In genomic region chr17:82217530-82218204, GRCh38 we compare ENCODE assay signal across 8 cellular contexts. TPM values are rescaled to one million over a fixed set of nuclear protein-coding genes. Genes with fewer than 3 reads are reported as not detected.
A peak's percentile ranks its signal among the peaks of the same experiment; 100 is the strongest.
DNase-seq lines count a peak whose midpoint lies in the region; ATAC-seq and TF ChIP-seq lines count a peak whose summit lies in the region.

No MANE protein-coding gene starts in this region.

- H3K9me3 ChIP-seq in body of pancreas: no peaks in the 10 kb centered on the region
- no peaks in the 10 kb centered on the region for H3K9me3 ChIP-seq in right lobe of liver

- no peak overlapping the region for H3K4me3 Mint-ChIP-seq in GM23338

- no peak overlapping the region for H3K4me2 ChIP-seq in GM23338

- H3K4me1 ChIP-seq in body of pancreas (peaks cover 27% of the 10 kb centered on the region), right lobe of liver (peaks cover 2 to 17% (median 5%) of the 10 kb centered on the region in 4 donors), GM23338 (ENCODE audit: insufficient read depth) (no peaks in the 10 kb centered on the region)

- H3K4me3 ChIP-seq in body of pancreas (no peak overlapping the region), right lobe of liver (no peak overlapping the region), GM23338 (no peak overlapping the region)

- H3F3A ChIP-seq in GM23338 (replicated peaks; ENCODE audit: low read depth): no peaks in the 10 kb centered on the region

- H2AFZ ChIP-seq in GM23338: no peak overlapping the region

- no peaks in the 10 kb centered on the region; the same call in 2 of the 3 replicates for H3K4me1 Mint-ChIP-seq in GM23338

- intact Hi-C loops in body of pancreas (cut with DNase I) (no loop called here), right lobe of liver (cut with DNase I) (no loop called here)

- H3K79me2 ChIP-seq in GM23338 (replicated peaks; ENCODE audit: insufficient read depth): no peaks in the 10 kb centered on the region

- H3K27ac Mint-ChIP-seq in GM23338: no peak overlapping the region

- H3K27ac ChIP-seq in body of pancreas: peak overlapping the region in 3 of 4 donors; percentile 81 to 86 (median 84)
- peak overlapping the region; percentile 47 to 77 (median 70) for H3K27ac ChIP-seq in right lobe of liver
- H3K27ac ChIP-seq in GM23338 (ENCODE audit: low read depth): no peak overlapping the region

- TF ChIP-seq RAD21 in Ishikawa (IDR thresholded peaks at IDR 0.05; ENCODE audit: low read depth): no peak

- no peaks in the 10 kb centered on the region for H3K9me2 ChIP-seq in GM23338 (ENCODE audit: insufficient read depth)

- TF ChIP-seq CTCF in body of pancreas (IDR thresholded peaks at IDR 0.05): no peak
- TF ChIP-seq CTCF in right lobe of liver (IDR thresholded peaks at IDR 0.05): no peak
- TF ChIP-seq CTCF in GM23338 (conservative IDR thresholded peaks at IDR 0.05; ENCODE audit: low read depth in 2 of 2): no peak

- TF ChIP-seq POLR2A in body of pancreas (IDR thresholded peaks at IDR 0.05): peak in 1 of 3 donors; percentile 2
- no peak for TF ChIP-seq POLR2A in right lobe of liver (IDR thresholded peaks at IDR 0.05)

- no peaks in the 10 kb centered on the region for H4K20me1 ChIP-seq in GM23338 (replicated peaks; ENCODE audit: insufficient read depth)

- H3K36me3 ChIP-seq in body of pancreas (replicated peaks in 1 of 2; ENCODE audit: insufficient read depth in 1 of 2, low read depth in 2 of 2) (no peaks in the 10 kb centered on the region), right lobe of liver (no peaks in the 10 kb centered on the region), GM23338 (ENCODE audit: insufficient read depth) (no peaks in the 10 kb centered on the region)

- H3K36me3 Mint-ChIP-seq in GM23338 (ENCODE audit: low read depth): no peaks in the 10 kb centered on the region

- TF ChIP-seq EP300 in Ishikawa (IDR thresholded peaks at IDR 0.05; ENCODE audit: borderline replicate concordance): 0 out of 2 replicates have a peak, but pooled peaks have one; percentile 29

- H3K27me3 ChIP-seq in body of pancreas (no peaks in the 10 kb centered on the region), right lobe of liver (no peaks in the 10 kb centered on the region), GM23338 (ENCODE audit: insufficient read depth) (peaks cover 22% of the 10 kb centered on the region)

- peaks cover 28% of the 10 kb centered on the region for H3K27me3 Mint-ChIP-seq in GM23338 (ENCODE audit: insufficient read depth, low read depth, poor library complexity)

- no peak for ATAC-seq in body of pancreas
- ATAC-seq in right lobe of liver: peak; percentile 42 to 53 (median 48)
- no peak for ATAC-seq in GM23338
- no peak for ATAC-seq in HG02840 (IDR thresholded peaks at IDR 0.05; ENCODE audit: low FRiP score, unreplicated experiment)
- no peak for ATAC-seq in activated CD4-positive, CD25-positive, alpha-beta regulatory T cell treated with anti-CD3 and anti-CD28 coated beads, Interleukin-2, amount 50 U/mL, for 24 hours

- DNase-seq in 8988T (peak; percentile 55), body of pancreas (peak in 2 of 4 donors; percentile 50 to 77), right lobe of liver (peak; percentile 78 to 86 (median 83)), GM23338 (ENCODE audit: low spot score) (no peak), GDM1 (lab: John Stamatoyannopoulos, UW) (no peak)

- peaks cover 4% of the 10 kb centered on the region; the same call in 1 of the 3 replicates for H3K9me3 Mint-ChIP-seq in GM23338

- whole genome bisulfite sequencing in body of pancreas, 2 donors: 59 to 67% methylated on average over 11 to 16 of the region's 21 CpGs
- WGBS in right lobe of liver (ENCODE audit: insufficient coverage, low coverage, low lambda C conversion rate, missing lambda C conversion rate): 47% methylated on average over 10 of the region's 21 CpGs

TF ChIP-seq in Ishikawa, 13 proteins besides CTCF, POLR2A, EP300 and RAD21 (continues in another document):
- no peak for TF ChIP-seq CREB1 (IDR thresholded peaks at IDR 0.05; ENCODE audit: low read depth)
- TF ChIP-seq ZBTB7A (IDR thresholded peaks at IDR 0.05; ENCODE audit: low read depth): no peak
- TF ChIP-seq REST (IDR thresholded peaks at IDR 0.05; ENCODE audit: low read depth): no peak
- TF ChIP-seq YY1 (IDR thresholded peaks at IDR 0.05; ENCODE audit: low read depth): no peak
- TF ChIP-seq TAF1 (IDR thresholded peaks at IDR 0.05; ENCODE audit: low read depth): no peak
- TF ChIP-seq TCF12 (IDR thresholded peaks at IDR 0.05; ENCODE audit: low read depth): 0 out of 2 replicates have a peak, but pooled peaks have one; percentile 36
- peak; percentile 53 for TF ChIP-seq TEAD4 (IDR thresholded peaks at IDR 0.05)

TF ChIP-seq in GM23338, 12 proteins besides CTCF, POLR2A, EP300 and RAD21 (continues in another document):
- TF ChIP-seq, protein P1, sequence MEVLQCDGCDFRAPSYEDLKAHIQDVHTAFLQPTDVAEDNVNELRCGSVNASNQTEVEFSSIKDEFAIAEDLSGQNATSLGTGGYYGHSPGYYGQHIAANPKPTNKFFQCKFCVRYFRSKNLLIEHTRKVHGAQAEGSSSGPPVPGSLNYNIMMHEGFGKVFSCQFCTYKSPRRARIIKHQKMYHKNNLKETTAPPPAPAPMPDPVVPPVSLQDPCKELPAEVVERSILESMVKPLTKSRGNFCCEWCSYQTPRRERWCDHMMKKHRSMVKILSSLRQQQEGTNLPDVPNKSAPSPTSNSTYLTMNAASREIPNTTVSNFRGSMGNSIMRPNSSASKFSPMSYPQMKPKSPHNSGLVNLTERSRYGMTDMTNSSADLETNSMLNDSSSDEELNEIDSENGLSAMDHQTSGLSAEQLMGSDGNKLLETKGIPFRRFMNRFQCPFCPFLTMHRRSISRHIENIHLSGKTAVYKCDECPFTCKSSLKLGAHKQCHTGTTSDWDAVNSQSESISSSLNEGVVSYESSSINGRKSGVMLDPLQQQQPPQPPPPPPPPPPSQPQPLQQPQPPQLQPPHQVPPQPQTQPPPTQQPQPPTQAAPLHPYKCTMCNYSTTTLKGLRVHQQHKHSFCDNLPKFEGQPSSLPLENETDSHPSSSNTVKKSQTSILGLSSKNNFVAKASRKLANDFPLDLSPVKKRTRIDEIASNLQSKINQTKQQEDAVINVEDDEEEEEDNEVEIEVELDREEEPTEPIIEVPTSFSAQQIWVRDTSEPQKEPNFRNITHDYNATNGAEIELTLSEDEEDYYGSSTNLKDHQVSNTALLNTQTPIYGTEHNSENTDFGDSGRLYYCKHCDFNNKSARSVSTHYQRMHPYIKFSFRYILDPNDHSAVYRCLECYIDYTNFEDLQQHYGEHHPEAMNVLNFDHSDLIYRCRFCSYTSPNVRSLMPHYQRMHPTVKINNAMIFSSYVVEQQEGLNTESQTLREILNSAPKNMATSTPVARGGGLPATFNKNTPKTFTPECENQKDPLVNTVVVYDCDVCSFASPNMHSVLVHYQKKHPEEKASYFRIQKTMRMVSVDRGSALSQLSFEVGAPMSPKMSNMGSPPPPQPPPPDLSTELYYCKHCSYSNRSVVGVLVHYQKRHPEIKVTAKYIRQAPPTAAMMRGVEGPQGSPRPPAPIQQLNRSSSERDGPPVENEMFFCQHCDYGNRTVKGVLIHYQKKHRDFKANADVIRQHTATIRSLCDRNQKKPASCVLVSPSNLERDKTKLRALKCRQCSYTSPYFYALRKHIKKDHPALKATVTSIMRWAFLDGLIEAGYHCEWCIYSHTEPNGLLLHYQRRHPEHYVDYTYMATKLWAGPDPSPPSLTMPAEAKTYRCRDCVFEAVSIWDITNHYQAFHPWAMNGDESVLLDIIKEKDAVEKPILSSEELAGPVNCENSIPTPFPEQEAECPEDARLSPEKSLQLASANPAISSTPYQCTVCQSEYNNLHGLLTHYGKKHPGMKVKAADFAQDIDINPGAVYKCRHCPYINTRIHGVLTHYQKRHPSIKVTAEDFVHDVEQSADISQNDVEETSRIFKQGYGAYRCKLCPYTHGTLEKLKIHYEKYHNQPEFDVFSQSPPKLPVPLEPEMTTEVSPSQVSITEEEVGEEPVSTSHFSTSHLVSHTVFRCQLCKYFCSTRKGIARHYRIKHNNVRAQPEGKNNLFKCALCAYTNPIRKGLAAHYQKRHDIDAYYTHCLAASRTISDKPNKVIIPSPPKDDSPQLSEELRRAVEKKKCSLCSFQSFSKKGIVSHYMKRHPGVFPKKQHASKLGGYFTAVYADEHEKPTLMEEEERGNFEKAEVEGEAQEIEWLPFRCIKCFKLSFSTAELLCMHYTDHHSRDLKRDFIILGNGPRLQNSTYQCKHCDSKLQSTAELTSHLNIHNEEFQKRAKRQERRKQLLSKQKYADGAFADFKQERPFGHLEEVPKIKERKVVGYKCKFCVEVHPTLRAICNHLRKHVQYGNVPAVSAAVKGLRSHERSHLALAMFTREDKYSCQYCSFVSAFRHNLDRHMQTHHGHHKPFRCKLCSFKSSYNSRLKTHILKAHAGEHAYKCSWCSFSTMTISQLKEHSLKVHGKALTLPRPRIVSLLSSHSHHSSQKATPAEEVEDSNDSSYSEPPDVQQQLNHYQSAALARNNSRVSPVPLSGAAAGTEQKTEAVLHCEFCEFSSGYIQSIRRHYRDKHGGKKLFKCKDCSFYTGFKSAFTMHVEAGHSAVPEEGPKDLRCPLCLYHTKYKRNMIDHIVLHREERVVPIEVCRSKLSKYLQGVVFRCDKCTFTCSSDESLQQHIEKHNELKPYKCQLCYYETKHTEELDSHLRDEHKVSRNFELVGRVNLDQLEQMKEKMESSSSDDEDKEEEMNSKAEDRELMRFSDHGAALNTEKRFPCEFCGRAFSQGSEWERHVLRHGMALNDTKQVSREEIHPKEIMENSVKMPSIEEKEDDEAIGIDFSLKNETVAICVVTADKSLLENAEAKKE (CRISPR knock-in tag; IDR thresholded peaks at IDR 0.05): no peak
- TF ChIP-seq EZH2 (IDR thresholded peaks at IDR 0.05; ENCODE audit: low read depth, unreplicated experiment) (no peak), POLR2AphosphoS5 (IDR thresholded peaks at IDR 0.05; ENCODE audit: low read depth) (no peak), ZNF331 (CRISPR knock-in tag; IDR thresholded peaks at IDR 0.05; ENCODE audit: low read depth) (no peak)

RNA-seq across cellular contexts. Expression of gene CCDC57, which starts 5.0 kb away (rescaled TPM):
- total RNA-seq in body of pancreas (10 to 100 TPM; 24.1 to 60.3 TPM), right lobe of liver (10 to 100 TPM; 10.1 to 37.4 (median 17.2) TPM)
- total RNA-seq in GM23338 (2014; rRNA removed; shearing (Covaris generic)): 6.7 and 16.3 TPM in 2 replicates
- 6.4 and 7.0 TPM in 2 replicates for polyA plus RNA-seq in GM23338 (2016; fragmentation: Nextera tagmentation; extraction: Ambion mirVana)

RNA-seq across cellular contexts. Expression of gene SLC16A3, which starts 11.2 kb away (rescaled TPM):
- total RNA-seq in body of pancreas (1 to 10 TPM; 2.0 to 5.4 TPM), right lobe of liver (10 to 100 TPM in 2 of 6 experiments, 1 to 10 TPM in 4; 4.1 to 34.0 (median 7.3) TPM)
- total RNA-seq in GM23338 (2014; rRNA removed; shearing (Covaris generic)): 10.6 and 14.4 TPM in 2 replicates
- polyA plus RNA-seq in GM23338 (2016; fragmentation: Nextera tagmentation; extraction: Ambion mirVana): 2.9 and 3.5 TPM in 2 replicates

RNA-seq across cellular contexts. Expression of gene CSNK1D, which starts 55.8 kb away (rescaled TPM):
- 100 to 1,000 TPM in 1 of 2 donors, 10 to 100 TPM in 1; 37.6 to 116 TPM for total RNA-seq in body of pancreas
- 10 to 100 TPM; 32.7 to 73.0 (median 45.9) TPM for total RNA-seq in right lobe of liver
- total RNA-seq in GM23338 (2014; rRNA removed; shearing (Covaris generic)): 48.4 and 66.4 TPM in 2 replicates
- 43.5 and 55.3 TPM in 2 replicates for polyA plus RNA-seq in GM23338 (2016; fragmentation: Nextera tagmentation; extraction: Ambion mirVana)

Comparison
In these comparisons a context has a peak if more than half of its experiments do, and no peak if none do; other contexts are left out.
1. DNase-seq: peak in 8988T (single experiment) and right lobe of liver (3 of 3); none in GM23338 (single experiment) and GDM1 (single experiment).
2. ATAC-seq: peak in right lobe of liver (4 of 4); none in body of pancreas (single experiment), GM23338 (single experiment), HG02840 (single experiment) and activated CD4-positive, CD25-positive, alpha-beta regulatory T cell treated with anti-CD3 and anti-CD28 coated beads, Interleukin-2, amount 50 U/mL, for 24 hours (0 of 2).